10 cellular contexts compared by ENCODE assay signal in genomic region chr5:154647760-154648143, GRCh38.
A peak's percentile ranks its signal among the peaks of the same experiment; 100 is the strongest.
DNase-seq lines count a peak whose midpoint lies in the region; ATAC-seq and TF ChIP-seq lines count a peak whose summit lies in the region.
"Had no signal": no experiment of that assay in that cellular context is flagged by ENCODE, and none has a peak within 500 bp of the region (broad histone marks: within the 10 kb centered on the region; RNA-seq: fewer than 3 reads in every experiment).

No MANE protein-coding gene starts in this region.

- no peaks in the 10 kb centered on the region for H3K36me3 ChIP-seq in OCI-LY7 (ENCODE audit: insufficient read depth, low read length)
- H3K36me3 ChIP-seq: esophagus squamous epithelium had no signal

- no peak for ATAC-seq in stimulated activated effector memory CD8-positive, alpha-beta T cell treated with anti-CD3 and anti-CD28 coated beads, Interleukin-12 subunit alpha, Interleukin-12 subunit beta, amount 100 ng/mL, for 72 hours
- no peak for ATAC-seq in SK-N-SH treated with all-trans-retinoic acid at 6 μM for 48 hours

- no peak for TF ChIP-seq CTCF in OCI-LY7 (conservative IDR thresholded peaks at IDR 0.05; ENCODE audit: low read length)

- H3K4me3 Mint-ChIP-seq in T-helper 1 cell treated with Interleukin-12 subunit alpha and Interleukin-12 subunit beta and Interleukin-4 antibody, amounts not matched to agents 30 μg/mL and 1 μg/mL, for 36 hours = peak overlapping the region; percentile 76
- H3K4me3 Mint-ChIP-seq in activated naive CD8-positive, alpha-beta T cell treated with anti-CD3 and anti-CD28 coated beads for 36 hours = peak overlapping the region; percentile 78
- H3K4me3 Mint-ChIP-seq in stimulated activated effector memory CD8-positive, alpha-beta T cell treated with anti-CD3 and anti-CD28 coated beads, Interleukin-12 subunit alpha, Interleukin-12 subunit beta, amount 100 ng/mL, for 72 hours = peak overlapping the region; percentile 58

- no TSS peak for BruUV-seq in OCI-LY7 (replicated peaks; lab: Mats Ljungman, UMichigan)

- H3K4me1 ChIP-seq in OCI-LY7 (ENCODE audit: insufficient read depth, low read length, poor library complexity, severe bottlenecking) = no peaks in the 10 kb centered on the region

- H3K36me3 Mint-ChIP-seq in T-helper 1 cell treated with Interleukin-12 subunit alpha and Interleukin-12 subunit beta and Interleukin-4 antibody, amounts not matched to agents 30 μg/mL and 1 μg/mL, for 36 hours (ENCODE audit: low read depth) = peaks cover 2% of the 10 kb centered on the region
- peaks cover 4% of the 10 kb centered on the region for H3K36me3 Mint-ChIP-seq in activated naive CD8-positive, alpha-beta T cell treated with anti-CD3 and anti-CD28 coated beads for 36 hours
- no peaks in the 10 kb centered on the region for H3K36me3 Mint-ChIP-seq in stimulated activated effector memory CD8-positive, alpha-beta T cell treated with anti-CD3 and anti-CD28 coated beads, Interleukin-12 subunit alpha, Interleukin-12 subunit beta, amount 100 ng/mL, for 72 hours

- 0 out of 2 replicates have a peak, but pooled peaks cover 3% of the 10 kb centered on the region for H3K9me3 ChIP-seq in OCI-LY7 (ENCODE audit: low read length)

- CTCF ChIA-PET in OCI-LY7 (lab: Charles Lee; ENCODE audit: unreplicated experiment) = interaction anchor here (0.5 kb wide), 1 partner anchor 15 kb away, joined by 7 read pairs; no protein-coding TSS in a partner anchor

- no peak overlapping the region for H3K27ac ChIP-seq in OCI-LY7 (ENCODE audit: low read depth, low read length, poor library complexity, severe bottlenecking)
- H3K27ac ChIP-seq: esophagus squamous epithelium had no signal

- H3K79me2 ChIP-seq in OCI-LY7 (ENCODE audit: insufficient read depth, low read depth, low read length) = no peaks in the 10 kb centered on the region

- H4K20me1 ChIP-seq in OCI-LY7 (ENCODE audit: insufficient read depth, low read length) = no peaks in the 10 kb centered on the region

- DNase-seq in T-helper 1 cell = no peak
- DNase-seq in activated naive CD8-positive, alpha-beta T cell treated with anti-CD3 and anti-CD28 coated beads for 36 hours = no peak
- DNase-seq in kidney tubule cell (ENCODE audit: low spot score) = peak; percentile 17
- no peak for DNase-seq in stimulated activated effector memory CD8-positive, alpha-beta T cell treated with anti-CD3 and anti-CD28 coated beads, Interleukin-12 subunit alpha, Interleukin-12 subunit beta, amount 100 ng/mL, for 72 hours (ENCODE audit: low spot score in 2 of 2)
- DNase-seq in OCI-LY7 (ENCODE audit: low spot score) = no peak
- no peak for DNase-seq in pons (ENCODE audit: low spot score)
- DNase-seq: activated CD4-positive, alpha-beta T cell treated with anti-CD3 and anti-CD28 coated beads for 4 hours; esophagus squamous epithelium had no signal

- no peak overlapping the region for H3K27ac Mint-ChIP-seq in T-helper 1 cell treated with Interleukin-12 subunit alpha and Interleukin-12 subunit beta and Interleukin-4 antibody, amounts not matched to agents 30 μg/mL and 1 μg/mL, for 36 hours
- H3K27ac Mint-ChIP-seq in activated naive CD8-positive, alpha-beta T cell treated with anti-CD3 and anti-CD28 coated beads for 36 hours = peak overlapping the region; percentile 52
- peak overlapping the region; percentile 60 for H3K27ac Mint-ChIP-seq in stimulated activated effector memory CD8-positive, alpha-beta T cell treated with anti-CD3 and anti-CD28 coated beads, Interleukin-12 subunit alpha, Interleukin-12 subunit beta, amount 100 ng/mL, for 72 hours

- H3K9me3 Mint-ChIP-seq in T-helper 1 cell treated with Interleukin-12 subunit alpha and Interleukin-12 subunit beta and Interleukin-4 antibody, amounts not matched to agents 30 μg/mL and 1 μg/mL, for 36 hours = peaks cover 13% of the 10 kb centered on the region
- H3K9me3 Mint-ChIP-seq in activated naive CD8-positive, alpha-beta T cell treated with anti-CD3 and anti-CD28 coated beads for 36 hours = peaks cover 15% of the 10 kb centered on the region
- H3K9me3 Mint-ChIP-seq in stimulated activated effector memory CD8-positive, alpha-beta T cell treated with anti-CD3 and anti-CD28 coated beads, Interleukin-12 subunit alpha, Interleukin-12 subunit beta, amount 100 ng/mL, for 72 hours = peaks cover 8% of the 10 kb centered on the region

- POLR2A ChIA-PET in OCI-LY7 (lab: Charles Lee) = interaction anchor here (0.5 to 0.7 kb wide), 3 partner anchors 16 to 178 kb away, joined by 3 read pairs; no protein-coding TSS in a partner anchor

- peaks cover 15% of the 10 kb centered on the region for H3K4me1 Mint-ChIP-seq in T-helper 1 cell treated with Interleukin-12 subunit alpha and Interleukin-12 subunit beta and Interleukin-4 antibody, amounts not matched to agents 30 μg/mL and 1 μg/mL, for 36 hours (ENCODE audit: low read depth)
- peaks cover 18% of the 10 kb centered on the region for H3K4me1 Mint-ChIP-seq in activated naive CD8-positive, alpha-beta T cell treated with anti-CD3 and anti-CD28 coated beads for 36 hours
- H3K4me1 Mint-ChIP-seq in stimulated activated effector memory CD8-positive, alpha-beta T cell treated with anti-CD3 and anti-CD28 coated beads, Interleukin-12 subunit alpha, Interleukin-12 subunit beta, amount 100 ng/mL, for 72 hours = peaks cover 16% of the 10 kb centered on the region

- no peaks in the 10 kb centered on the region for H3K9me2 ChIP-seq in OCI-LY7 (ENCODE audit: insufficient read depth, low read length)

- no peak overlapping the region for H2AFZ ChIP-seq in OCI-LY7 (ENCODE audit: low read length)

- no peak overlapping the region for H3K4me2 ChIP-seq in OCI-LY7 (ENCODE audit: low read length)

- H3K4me3 ChIP-seq in OCI-LY7 (ENCODE audit: low read depth, low read length, poor library complexity, severe bottlenecking) = no peak overlapping the region

- peaks cover 49% of the 10 kb centered on the region for H3K27me3 Mint-ChIP-seq in T-helper 1 cell treated with Interleukin-12 subunit alpha and Interleukin-12 subunit beta and Interleukin-4 antibody, amounts not matched to agents 30 μg/mL and 1 μg/mL, for 36 hours (ENCODE audit: low read depth)
- H3K27me3 Mint-ChIP-seq in activated naive CD8-positive, alpha-beta T cell treated with anti-CD3 and anti-CD28 coated beads for 36 hours = peaks cover 4% of the 10 kb centered on the region

- intact Hi-C loops in OCI-LY7 (cut with micrococcal nuclease; ENCODE audit: unreplicated experiment) = loop anchor here (5.0 kb wide), 1 partner anchor 490 kb away; no protein-coding TSS in a partner anchor

TF ChIP-seq in SK-N-SH treated with all-trans-retinoic acid at 6 μM for 48 hours, 23 proteins besides CTCF, POLR2A, EP300 and RAD21:
- TF ChIP-seq TCF4 (CRISPR knock-in tag; IDR thresholded peaks at IDR 0.05; ENCODE audit: borderline replicate concordance) (no peak), ZNF565 (CRISPR knock-in tag; conservative IDR thresholded peaks at IDR 0.05; ENCODE audit: low read depth) (no peak), RARB (CRISPR knock-in tag; IDR thresholded peaks at IDR 0.05) (no peak), GLIS3 (CRISPR knock-in tag; IDR thresholded peaks at IDR 0.05) (no peak), ZFP30 (CRISPR knock-in tag; IDR thresholded peaks at IDR 0.05) (no peak), CSRNP3 (CRISPR knock-in tag; IDR thresholded peaks at IDR 0.05) (no peak), TOX (CRISPR knock-in tag; IDR thresholded peaks at IDR 0.05; ENCODE audit: borderline replicate concordance) (no peak), ARNTL (CRISPR knock-in tag; IDR thresholded peaks at IDR 0.05; ENCODE audit: borderline replicate concordance, low read depth) (no peak), PPARA (CRISPR knock-in tag; IDR thresholded peaks at IDR 0.05; ENCODE audit: borderline replicate concordance) (no peak), BACH2 (CRISPR knock-in tag; IDR thresholded peaks at IDR 0.05; ENCODE audit: borderline replicate concordance) (no peak), OSR1 (CRISPR knock-in tag; IDR thresholded peaks at IDR 0.05) (no peak), ISL1 (CRISPR knock-in tag; IDR thresholded peaks at IDR 0.05) (no peak), ZC3H10 (CRISPR knock-in tag; IDR thresholded peaks at IDR 0.05) (no peak)
- TF ChIP-seq, protein P1, sequence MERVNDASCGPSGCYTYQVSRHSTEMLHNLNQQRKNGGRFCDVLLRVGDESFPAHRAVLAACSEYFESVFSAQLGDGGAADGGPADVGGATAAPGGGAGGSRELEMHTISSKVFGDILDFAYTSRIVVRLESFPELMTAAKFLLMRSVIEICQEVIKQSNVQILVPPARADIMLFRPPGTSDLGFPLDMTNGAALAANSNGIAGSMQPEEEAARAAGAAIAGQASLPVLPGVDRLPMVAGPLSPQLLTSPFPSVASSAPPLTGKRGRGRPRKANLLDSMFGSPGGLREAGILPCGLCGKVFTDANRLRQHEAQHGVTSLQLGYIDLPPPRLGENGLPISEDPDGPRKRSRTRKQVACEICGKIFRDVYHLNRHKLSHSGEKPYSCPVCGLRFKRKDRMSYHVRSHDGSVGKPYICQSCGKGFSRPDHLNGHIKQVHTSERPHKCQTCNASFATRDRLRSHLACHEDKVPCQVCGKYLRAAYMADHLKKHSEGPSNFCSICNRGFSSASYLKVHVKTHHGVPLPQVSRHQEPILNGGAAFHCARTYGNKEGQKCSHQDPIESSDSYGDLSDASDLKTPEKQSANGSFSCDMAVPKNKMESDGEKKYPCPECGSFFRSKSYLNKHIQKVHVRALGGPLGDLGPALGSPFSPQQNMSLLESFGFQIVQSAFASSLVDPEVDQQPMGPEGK (CRISPR knock-in tag; IDR thresholded peaks at IDR 0.05; ENCODE audit: borderline replicate concordance) = no peak
